Comparison of ENCODE assay signal across 8 cellular contexts in genomic region chr10:14878266-14879054, GRCh38. TPM values are rescaled to one million over a fixed set of nuclear protein-coding genes. Genes with fewer than 3 reads are reported as not detected.
DNase-seq lines count a peak whose midpoint lies in the region; ATAC-seq and TF ChIP-seq lines count a peak whose summit lies in the region.

Gene SUV39H2, plus strand, starts transcription at chr10:14878866. Its CDS starts 23 bp downstream, at chr10:14878889.

- peak; percentile 91 for ATAC-seq in GM21737 (IDR thresholded peaks at IDR 0.05; ENCODE audit: unreplicated experiment)

- no peaks in the 10 kb centered on the region for H3K9me3 ChIP-seq in mucosa of stomach (ENCODE audit: control insufficient read depth, low read length)

- peaks cover 48% of the 10 kb centered on the region for H3K4me1 Mint-ChIP-seq in activated T-cell treated with anti-CD3 and anti-CD28 coated beads, Interleukin-2, amount 50 U/mL, for 24 hours (ENCODE audit: low read depth)

- peak within 1 kb of the TSS; percentile 48 for H3K4me3 ChIP-seq in mucosa of stomach (ENCODE audit: low read length)

- H3K4me1 ChIP-seq in mucosa of stomach (ENCODE audit: control insufficient read depth, insufficient read depth, low read length) = peaks cover 8% of the 10 kb centered on the region

- H3K9ac ChIP-seq in mucosa of stomach (ENCODE audit: low read length) = peak within 1 kb of the TSS; percentile 79

- H3K27me3 ChIP-seq in mucosa of stomach (ENCODE audit: control insufficient read depth, insufficient read depth, low read length) = no peaks in the 10 kb centered on the region

- no peaks in the 10 kb centered on the region for H3K9me3 Mint-ChIP-seq in activated T-cell treated with anti-CD3 and anti-CD28 coated beads, Interleukin-2, amount 50 U/mL, for 24 hours

- H3K27ac Mint-ChIP-seq in activated T-cell treated with anti-CD3 and anti-CD28 coated beads, Interleukin-2, amount 50 U/mL, for 24 hours = peak within 1 kb of the TSS; percentile 94

- TF ChIP-seq POLR2A in erythroblast (IDR thresholded peaks at IDR 0.05; ENCODE audit: low read length) = peak; percentile 86

- H3K36me3 ChIP-seq in mucosa of stomach (ENCODE audit: control insufficient read depth, insufficient read depth, low read length) = no peaks in the 10 kb centered on the region

- H3K27me3 Mint-ChIP-seq in activated T-cell treated with anti-CD3 and anti-CD28 coated beads, Interleukin-2, amount 50 U/mL, for 24 hours = no peaks in the 10 kb centered on the region

- peak within 1 kb of the TSS; percentile 96 for H3K4me3 Mint-ChIP-seq in activated T-cell treated with anti-CD3 and anti-CD28 coated beads, Interleukin-2, amount 50 U/mL, for 24 hours

- DNase-seq in DMS53 treated with DMSO at 0.1 percent for 48 hours (lab: John Stamatoyannopoulos, UW; ENCODE audit: unreplicated experiment) = peak; percentile 85
- DNase-seq in KG1 (lab: John Stamatoyannopoulos, UW) = peak; percentile 91
- peak; percentile 96 for DNase-seq in activated T-cell treated with anti-CD3 and anti-CD28 coated beads, Interleukin-2, amount 50 U/mL, for 24 hours
- peak; percentile 96 to 97 for DNase-seq in erythroblast (lab: John Stamatoyannopoulos, UW)
- peak; percentile 95 for DNase-seq in stimulated activated CD8-positive, alpha-beta memory T cell treated with anti-CD3 and anti-CD28 coated beads, Interleukin-4, amount 100 ng/mL, for 48 hours

- H3K36me3 Mint-ChIP-seq in activated T-cell treated with anti-CD3 and anti-CD28 coated beads, Interleukin-2, amount 50 U/mL, for 24 hours (ENCODE audit: low read depth) = peaks cover 58% of the 10 kb centered on the region

TF ChIP-seq in PFSK-1, 5 proteins besides CTCF, POLR2A, EP300 and RAD21:
- peak; percentile 74 for TF ChIP-seq FOXP2 (optimal IDR thresholded peaks at IDR 0.05; ENCODE audit: borderline replicate concordance, extremely low read depth, extremely low read length, insufficient read depth)
- TF ChIP-seq, protein P1, sequence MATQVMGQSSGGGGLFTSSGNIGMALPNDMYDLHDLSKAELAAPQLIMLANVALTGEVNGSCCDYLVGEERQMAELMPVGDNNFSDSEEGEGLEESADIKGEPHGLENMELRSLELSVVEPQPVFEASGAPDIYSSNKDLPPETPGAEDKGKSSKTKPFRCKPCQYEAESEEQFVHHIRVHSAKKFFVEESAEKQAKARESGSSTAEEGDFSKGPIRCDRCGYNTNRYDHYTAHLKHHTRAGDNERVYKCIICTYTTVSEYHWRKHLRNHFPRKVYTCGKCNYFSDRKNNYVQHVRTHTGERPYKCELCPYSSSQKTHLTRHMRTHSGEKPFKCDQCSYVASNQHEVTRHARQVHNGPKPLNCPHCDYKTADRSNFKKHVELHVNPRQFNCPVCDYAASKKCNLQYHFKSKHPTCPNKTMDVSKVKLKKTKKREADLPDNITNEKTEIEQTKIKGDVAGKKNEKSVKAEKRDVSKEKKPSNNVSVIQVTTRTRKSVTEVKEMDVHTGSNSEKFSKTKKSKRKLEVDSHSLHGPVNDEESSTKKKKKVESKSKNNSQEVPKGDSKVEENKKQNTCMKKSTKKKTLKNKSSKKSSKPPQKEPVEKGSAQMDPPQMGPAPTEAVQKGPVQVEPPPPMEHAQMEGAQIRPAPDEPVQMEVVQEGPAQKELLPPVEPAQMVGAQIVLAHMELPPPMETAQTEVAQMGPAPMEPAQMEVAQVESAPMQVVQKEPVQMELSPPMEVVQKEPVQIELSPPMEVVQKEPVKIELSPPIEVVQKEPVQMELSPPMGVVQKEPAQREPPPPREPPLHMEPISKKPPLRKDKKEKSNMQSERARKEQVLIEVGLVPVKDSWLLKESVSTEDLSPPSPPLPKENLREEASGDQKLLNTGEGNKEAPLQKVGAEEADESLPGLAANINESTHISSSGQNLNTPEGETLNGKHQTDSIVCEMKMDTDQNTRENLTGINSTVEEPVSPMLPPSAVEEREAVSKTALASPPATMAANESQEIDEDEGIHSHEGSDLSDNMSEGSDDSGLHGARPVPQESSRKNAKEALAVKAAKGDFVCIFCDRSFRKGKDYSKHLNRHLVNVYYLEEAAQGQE (IDR thresholded peaks at IDR 0.05; ENCODE audit: insufficient read depth in 1 of 2, low read depth in 2 of 2, low read length in 2 of 2) = peak in 1 of 2 experiments; percentile 30; a peak in 1 of 4 replicates
- peak; percentile 86 for TF ChIP-seq POLR2AphosphoS5 (IDR thresholded peaks at IDR 0.05; ENCODE audit: low read depth, low read length)
- peak; percentile 82; the same call in 1 of the 2 replicates for TF ChIP-seq TAF1 (IDR thresholded peaks at IDR 0.05; ENCODE audit: borderline replicate concordance, insufficient read depth, low read length)
- TF ChIP-seq SIN3A (IDR thresholded peaks at IDR 0.05; ENCODE audit: borderline replicate concordance, insufficient read depth, low read length) = peak; percentile 79; the same call in 1 of the 2 replicates

RNA-seq across cellular contexts. Expression of gene SUV39H2, which starts in this region (rescaled TPM):
- polyA plus RNA-seq in PFSK-1 (2012; ENCODE audit: insufficient read length, low read depth) = 6.0 TPM

Comparison
In these comparisons a context has a peak if more than half of its experiments do, and no peak if none do; other contexts are left out.
1. Peak in every context shown above with its lines: DNase-seq, ATAC-seq and H3K4me3 ChIP-seq.